In genomic region chr20:63853733-63854068, GRCh38 we compare ENCODE assay signal across 14 cellular contexts. TPM values are rescaled to one million over a fixed set of nuclear protein-coding genes. Genes with fewer than 3 reads are reported as not detected.
A peak's percentile ranks its signal among the peaks of the same experiment; 100 is the strongest.
DNase-seq lines count a peak whose midpoint lies in the region; ATAC-seq, FAIRE-seq and TF ChIP-seq lines count a peak whose summit lies in the region.
"Not testable (repeated sequence)": the region's sequence is repeated elsewhere in the genome, so short reads cannot be mapped to it uniquely, and the experiment has no call there.
"Had no signal": no experiment of that assay in that cellular context is flagged by ENCODE, and none has a peak within 500 bp of the region (broad histone marks: within the 10 kb centered on the region; RNA-seq: fewer than 3 reads in every experiment).

No MANE protein-coding gene starts in this region.

- not testable (repeated sequence) for FAIRE-seq in HepG2 (lab: Jason Lieb, UNC)

- POLR2A ChIA-PET in HepG2 (lab: Yijun Ruan, JAX) = interaction anchor here (0.6 to 3.7 kb wide), 6 partner anchors 10 to 199 kb away, joined by 3 to 59 read pairs (median 6); partner anchors contain the start of genes ARFRP1, TPD52L2 and ZGPAT

- not testable (repeated sequence) for TF ChIP-seq RAD21 in HepG2 (CRISPR knock-in tag; IDR thresholded peaks at IDR 0.05)

- not testable (repeated sequence) for TF ChIP-seq CTCF in HL-60 (IDR thresholded peaks at IDR 0.05; ENCODE audit: insufficient read depth, low read length); esophagus muscularis mucosa (IDR thresholded peaks at IDR 0.05); HepG2 (CRISPR knock-in tag; IDR thresholded peaks at IDR 0.05); transverse colon (IDR thresholded peaks at IDR 0.05)

- intact Hi-C loops in esophagus muscularis mucosa (cut with DNase I); HepG2 (cut with micrococcal nuclease; ENCODE audit: unreplicated experiment); transverse colon (cut with DNase I; ENCODE audit: low total_unique reads): not testable (repeated sequence)

- H3K27ac ChIP-seq in HL-60 (replicated peaks) = peak overlapping the region; percentile 54
- H3K27ac ChIP-seq in SJCRH30 = peak overlapping the region; percentile 37; the same call in 1 of the 2 replicates
- peak overlapping the region; percentile 62 to 77 (median 69) for H3K27ac ChIP-seq in esophagus muscularis mucosa (replicated peaks in 1 of 4)
- not testable (repeated sequence) for H3K27ac ChIP-seq in HepG2 (ENCODE audit: extremely low read length, insufficient read depth, low read length)
- peak overlapping the region; percentile 45 to 71 (median 54) for H3K27ac ChIP-seq in transverse colon

- H3K36me3 ChIP-seq in SJCRH30; esophagus muscularis mucosa; HepG2 (replicated peaks in 1 of 2; ENCODE audit: control insufficient read depth in 1 of 2, insufficient read depth in 2 of 2, low read length in 2 of 2); skeletal muscle satellite cell (ENCODE audit: insufficient read depth, low read length); transverse colon: not testable (repeated sequence)

- DNase-seq in HL-60 (ENCODE audit: low read depth in 1 of 2, low spot score in 1 of 2); SJCRH30; esophagus muscularis mucosa (ENCODE audit: extremely low spot score); HepG2 (ENCODE audit: low spot score); transverse colon: not testable (repeated sequence)

- TF ChIP-seq EP300 in esophagus muscularis mucosa (IDR thresholded peaks at IDR 0.05); HepG2 (IDR thresholded peaks at IDR 0.05; ENCODE audit: low read depth in 2 of 2, low read length in 2 of 2); HepG2 (CRISPR knock-in tag; IDR thresholded peaks at IDR 0.05; ENCODE audit: borderline replicate concordance); transverse colon (IDR thresholded peaks at IDR 0.05; ENCODE audit: low read depth): not testable (repeated sequence)

- BruUV-seq in HepG2 (replicated peaks; lab: Mats Ljungman, UMichigan) = not testable (repeated sequence)

- not testable (repeated sequence) for H3K4me3 ChIP-seq in HL-60 (replicated peaks; ENCODE audit: insufficient read depth, low read length); esophagus muscularis mucosa; skeletal muscle satellite cell (ENCODE audit: low read length); transverse colon
- H3K4me3 ChIP-seq in SJCRH30 = peak overlapping the region; percentile 48
- peak overlapping the region in 1 of 3 experiments; percentile 83; a peak in 2 of 6 replicates for H3K4me3 ChIP-seq in HepG2 (replicated peaks in 1 of 3; ENCODE audit: insufficient read depth in 1 of 3, low read depth in 2 of 3, low read length in 3 of 3)

- TF ChIP-seq POLR2A in esophagus muscularis mucosa (IDR thresholded peaks at IDR 0.05; ENCODE audit: low read depth); HepG2 (IDR thresholded peaks at IDR 0.05; ENCODE audit: insufficient read depth in 1 of 2, low read depth in 2 of 2, low read length in 2 of 2); transverse colon (IDR thresholded peaks at IDR 0.05): not testable (repeated sequence)

- H3K9ac ChIP-seq in HepG2 (ENCODE audit: insufficient read depth, low read depth, low read length) (peak overlapping the region; percentile 68; the same call in 1 of the 2 replicates), skeletal muscle satellite cell (ENCODE audit: low read depth, low read length) (peak overlapping the region; percentile 51)

- peak overlapping the region; percentile 93 for H3K4me2 ChIP-seq in HepG2 (ENCODE audit: low read depth, low read length)
- H3K4me2 ChIP-seq in skeletal muscle satellite cell (ENCODE audit: low read length) = not testable (repeated sequence)

- in situ Hi-C loops in HepG2 (cut with HindIII; ENCODE audit: extremely low pct_ligation_motif_present, low pct_unique_long_range_greater_than_20kb); transverse colon (cut with MboI; ENCODE audit: low pct_ligation_motif_present in 1 of 4, low pct_unique_long_range_greater_than_20kb in 1 of 4, low sequenced_read_pairs in 3 of 4): not testable (repeated sequence)

- H3K4me1 ChIP-seq in SJCRH30 (peaks cover 24% of the 10 kb centered on the region), esophagus muscularis mucosa (peaks cover 44 to 50% (median 48%) of the 10 kb centered on the region in 4 donors), HepG2 (ENCODE audit: insufficient read depth, low read length) (peaks cover 52% of the 10 kb centered on the region), skeletal muscle satellite cell (ENCODE audit: control insufficient read depth, insufficient read depth, low read length) (peaks cover 35% of the 10 kb centered on the region), transverse colon (peaks cover 18 to 38% (median 23%) of the 10 kb centered on the region in 4 donors)

- CTCF ChIA-PET in HepG2 (lab: Yijun Ruan, JAX; ENCODE audit: low intra/inter-chr PET ratio, low total read pairs) = not testable (repeated sequence)

- not testable (repeated sequence) for H2AFZ ChIP-seq in HepG2 (ENCODE audit: low read length)

- ATAC-seq in HepG2 = not testable (repeated sequence)

- H3K9me3 ChIP-seq in SJCRH30 (replicated peaks); esophagus muscularis mucosa; HepG2 (ENCODE audit: low read length); skeletal muscle satellite cell (replicated peaks; ENCODE audit: low read length); transverse colon: not testable (repeated sequence)

- not testable (repeated sequence) for H3K79me2 ChIP-seq in HepG2 (ENCODE audit: insufficient read depth, low read length)

- not testable (repeated sequence) for H4K20me1 ChIP-seq in HepG2 (ENCODE audit: insufficient read depth, low read length)

- 78% methylated on average over 4 of the region's 4 CpGs for WGBS in esophagus muscularis mucosa
- 73% methylated on average over 4 of the region's 4 CpGs for WGBS in HepG2 (ENCODE audit: low lambda C conversion rate)
- 40 to 64% methylated on average over 1 to 4 of the region's 4 CpGs for WGBS in transverse colon (ENCODE audit: low coverage in 1 of 2), 2 donors

- not testable (repeated sequence) for H3K27me3 ChIP-seq in HL-60 (ENCODE audit: insufficient read depth, poor library complexity, severe bottlenecking); SJCRH30; skeletal muscle satellite cell (ENCODE audit: control insufficient read depth, insufficient read depth, low read length)
- H3K27me3 ChIP-seq in esophagus muscularis mucosa (peaks cover 0 to 83% (median 21%) of the 10 kb centered on the region in 4 donors), HepG2 (ENCODE audit: control insufficient read depth in 1 of 2, insufficient read depth in 2 of 2, low read length in 2 of 2) (peaks cover 3 to 11% of the 10 kb centered on the region in 2 experiments; a peak in 4 of 5 replicates), transverse colon (peaks cover 62% of the 10 kb centered on the region)

RNA-seq across cellular contexts. Expression of gene ABHD16B, which starts 7.6 kb away (rescaled TPM):
- not detected in 2 replicates for total RNA-seq in SJCRH30 (2014; rRNA removed; shearing (Covaris generic))
- total RNA-seq in esophagus muscularis mucosa = not detected
- not detected in 2 replicates for total RNA-seq in HepG2 (2016; rRNA removed; fragmentation: Illumina TruSeq; extraction: Trizol)
- total RNA-seq in HepG2 (2016; cell fraction: cytosol; rRNA removed; fragmentation: Illumina TruSeq; extraction: Trizol; ENCODE audit: low read depth) = not detected in 2 replicates
- total RNA-seq in HepG2 (2016; cell fraction: insoluble cytoplasmic fraction; rRNA removed; fragmentation: Illumina TruSeq; extraction: Trizol) = not detected in 2 replicates
- not detected in 2 replicates for total RNA-seq in HepG2 (2016; cell fraction: membrane; rRNA removed; fragmentation: Illumina TruSeq; extraction: Trizol)
- not detected in 2 replicates for total RNA-seq in HepG2 (2016; cell fraction: nucleus; rRNA removed; fragmentation: Illumina TruSeq; extraction: Trizol)
- not detected in 2 replicates for polyA plus RNA-seq in HepG2 (2011; rRNA removed)
- polyA plus RNA-seq in HepG2 (2011; cell fraction: cytosol; rRNA removed) = not detected in 2 replicates
- polyA plus RNA-seq in HepG2 (2011; cell fraction: nucleus; rRNA removed) = not detected in 2 replicates
- not detected in 2 replicates for polyA plus RNA-seq in HepG2 (2012)
- not detected in 2 replicates for polyA plus RNA-seq in HepG2 (2016; cell fraction: cytosol; fragmentation: Illumina TruSeq; extraction: Trizol; ENCODE audit: low read depth)
- polyA plus RNA-seq in HepG2 (2016; cell fraction: insoluble cytoplasmic fraction; fragmentation: Illumina TruSeq; extraction: Trizol; ENCODE audit: low read depth) = not detected in 2 replicates
- polyA plus RNA-seq in HepG2 (2016; cell fraction: membrane; fragmentation: Illumina TruSeq; extraction: Trizol; ENCODE audit: low read depth) = not detected in 2 replicates
- polyA plus RNA-seq in HepG2 (2016; cell fraction: nucleus; fragmentation: Illumina TruSeq; extraction: Trizol; ENCODE audit: insufficient read depth, low read depth) = not detected in 2 replicates
- polyA minus RNA-seq in HepG2 (2011; rRNA and poly(A)+ RNA removed; ENCODE audit: low replicate concordance) = not detected in 2 replicates
- not detected in 2 replicates for polyA minus RNA-seq in HepG2 (2011; cell fraction: cytosol; rRNA and poly(A)+ RNA removed)
- not detected in 2 replicates for polyA minus RNA-seq in HepG2 (2011; cell fraction: nucleus; rRNA and poly(A)+ RNA removed)
- total RNA-seq in skeletal muscle satellite cell (2012; rRNA removed) = not detected in 2 replicates
- total RNA-seq in transverse colon = not detected
- total RNA-seq: body of pancreas; foreskin keratinocyte; liver; mucosa of gallbladder; neural crest cell; sciatic nerve; subcutaneous adipose tissue; T-helper 2 cell treated with Interferon-gamma antibody and Interleukin-4, amounts not matched to agents 100 ng/mL and 5 ng/mL, for 36 hours had no signal
- polyA plus RNA-seq: foreskin keratinocyte had no signal

RNA-seq across cellular contexts. Expression of gene TPD52L2, which starts 11.4 kb away (rescaled TPM):
- total RNA-seq in SJCRH30 (2014; rRNA removed; shearing (Covaris generic)) = 96.4 and 105 TPM in 2 replicates
- total RNA-seq in esophagus muscularis mucosa = 100 to 1,000 TPM; 110 to 162 (median 134) TPM
- 156 and 187 TPM in 2 replicates for total RNA-seq in HepG2 (2016; rRNA removed; fragmentation: Illumina TruSeq; extraction: Trizol)
- 17.3 and 18.9 TPM in 2 replicates for total RNA-seq in HepG2 (2016; cell fraction: cytosol; rRNA removed; fragmentation: Illumina TruSeq; extraction: Trizol; ENCODE audit: low read depth)
- 159 and 183 TPM in 2 replicates for total RNA-seq in HepG2 (2016; cell fraction: insoluble cytoplasmic fraction; rRNA removed; fragmentation: Illumina TruSeq; extraction: Trizol)
- total RNA-seq in HepG2 (2016; cell fraction: membrane; rRNA removed; fragmentation: Illumina TruSeq; extraction: Trizol) = 68.0 and 74.8 TPM in 2 replicates
- 80.6 and 85.7 TPM in 2 replicates for total RNA-seq in HepG2 (2016; cell fraction: nucleus; rRNA removed; fragmentation: Illumina TruSeq; extraction: Trizol)
- polyA plus RNA-seq in HepG2 (2011; rRNA removed) = 184 and 198 TPM in 2 replicates
- 197 and 204 TPM in 2 replicates for polyA plus RNA-seq in HepG2 (2011; cell fraction: cytosol; rRNA removed)
- 163 and 169 TPM in 2 replicates for polyA plus RNA-seq in HepG2 (2011; cell fraction: nucleus; rRNA removed)
- polyA plus RNA-seq in HepG2 (2012) = 96.3 and 115 TPM in 2 replicates
- 18.7 and 19.4 TPM in 2 replicates for polyA plus RNA-seq in HepG2 (2016; cell fraction: cytosol; fragmentation: Illumina TruSeq; extraction: Trizol; ENCODE audit: low read depth)
- 188 and 207 TPM in 2 replicates for polyA plus RNA-seq in HepG2 (2016; cell fraction: insoluble cytoplasmic fraction; fragmentation: Illumina TruSeq; extraction: Trizol; ENCODE audit: low read depth)
- 59.6 and 59.7 TPM in 2 replicates for polyA plus RNA-seq in HepG2 (2016; cell fraction: membrane; fragmentation: Illumina TruSeq; extraction: Trizol; ENCODE audit: low read depth)
- 162 and 173 TPM in 2 replicates for polyA plus RNA-seq in HepG2 (2016; cell fraction: nucleus; fragmentation: Illumina TruSeq; extraction: Trizol; ENCODE audit: insufficient read depth, low read depth)
- 128 and 150 TPM in 2 replicates for polyA minus RNA-seq in HepG2 (2011; rRNA and poly(A)+ RNA removed; ENCODE audit: low replicate concordance)
- 114 and 118 TPM in 2 replicates for polyA minus RNA-seq in HepG2 (2011; cell fraction: cytosol; rRNA and poly(A)+ RNA removed)
- polyA minus RNA-seq in HepG2 (2011; cell fraction: nucleus; rRNA and poly(A)+ RNA removed) = 47.3 and 56.6 TPM in 2 replicates
- 126 and 129 TPM in 2 replicates for total RNA-seq in skeletal muscle satellite cell (2012; rRNA removed)
- total RNA-seq in transverse colon = 10 to 100 TPM; 40.8 to 67.0 (median 62.6) TPM

RNA-seq across cellular contexts. Expression of gene ZBTB46, which starts 22.6 kb away (rescaled TPM):
- 4.0 and 5.0 TPM in 2 replicates for total RNA-seq in SJCRH30 (2014; rRNA removed; shearing (Covaris generic))
- 10 to 100 TPM in 3 of 4 donors, 1 to 10 TPM in 1; 9.6 to 22.8 (median 13.8) TPM for total RNA-seq in esophagus muscularis mucosa
- total RNA-seq in HepG2 (2016; rRNA removed; fragmentation: Illumina TruSeq; extraction: Trizol) = 10.9 and 13.5 TPM in 2 replicates
- 74.9 and 80.6 TPM in 2 replicates for total RNA-seq in HepG2 (2016; cell fraction: cytosol; rRNA removed; fragmentation: Illumina TruSeq; extraction: Trizol; ENCODE audit: low read depth)
- 10.9 and 15.4 TPM in 2 replicates for total RNA-seq in HepG2 (2016; cell fraction: insoluble cytoplasmic fraction; rRNA removed; fragmentation: Illumina TruSeq; extraction: Trizol)
- 51.8 and 55.2 TPM in 2 replicates for total RNA-seq in HepG2 (2016; cell fraction: membrane; rRNA removed; fragmentation: Illumina TruSeq; extraction: Trizol)
- total RNA-seq in HepG2 (2016; cell fraction: nucleus; rRNA removed; fragmentation: Illumina TruSeq; extraction: Trizol) = 8.7 and 9.2 TPM in 2 replicates
- polyA plus RNA-seq in HepG2 (2011; rRNA removed) = 1.6 and 2.7 TPM in 2 replicates
- 1.6 and 2.0 TPM in 2 replicates for polyA plus RNA-seq in HepG2 (2011; cell fraction: cytosol; rRNA removed)
- polyA plus RNA-seq in HepG2 (2011; cell fraction: nucleus; rRNA removed) = 7.2 and 7.6 TPM in 2 replicates
- polyA plus RNA-seq in HepG2 (2012) = 3.8 and 5.3 TPM in 2 replicates
- polyA plus RNA-seq in HepG2 (2016; cell fraction: cytosol; fragmentation: Illumina TruSeq; extraction: Trizol; ENCODE audit: low read depth) = 0.45 and 0.85 TPM in 2 replicates
- polyA plus RNA-seq in HepG2 (2016; cell fraction: insoluble cytoplasmic fraction; fragmentation: Illumina TruSeq; extraction: Trizol; ENCODE audit: low read depth) = 3.9 and 4.2 TPM in 2 replicates
- polyA plus RNA-seq in HepG2 (2016; cell fraction: membrane; fragmentation: Illumina TruSeq; extraction: Trizol; ENCODE audit: low read depth) = 1.4 and 1.5 TPM in 2 replicates
- 7.1 and 7.5 TPM in 2 replicates for polyA plus RNA-seq in HepG2 (2016; cell fraction: nucleus; fragmentation: Illumina TruSeq; extraction: Trizol; ENCODE audit: insufficient read depth, low read depth)
- 18.8 and 33.6 TPM in 2 replicates for polyA minus RNA-seq in HepG2 (2011; rRNA and poly(A)+ RNA removed; ENCODE audit: low replicate concordance)
- 8.3 and 9.0 TPM in 2 replicates for polyA minus RNA-seq in HepG2 (2011; cell fraction: cytosol; rRNA and poly(A)+ RNA removed)
- polyA minus RNA-seq in HepG2 (2011; cell fraction: nucleus; rRNA and poly(A)+ RNA removed) = 5.4 and 9.1 TPM in 2 replicates
- 1.0 and 1.3 TPM in 2 replicates for total RNA-seq in skeletal muscle satellite cell (2012; rRNA removed)
- total RNA-seq in transverse colon = 1 to 10 TPM; 2.3 to 6.0 (median 5.3) TPM

RNA-seq across cellular contexts. Expression of gene DNAJC5, which starts 41.2 kb away (rescaled TPM):
- total RNA-seq in SJCRH30 (2014; rRNA removed; shearing (Covaris generic)) = 79.6 and 81.1 TPM in 2 replicates
- total RNA-seq in esophagus muscularis mucosa (10 to 100 TPM; 39.5 to 64.9 (median 53.1) TPM), HepG2 (2016; rRNA removed; fragmentation: Illumina TruSeq; extraction: Trizol) (54.3 and 64.5 TPM in 2 replicates), transverse colon (10 to 100 TPM; 59.9 to 77.3 (median 71.4) TPM)
- total RNA-seq in HepG2 (2016; cell fraction: cytosol; rRNA removed; fragmentation: Illumina TruSeq; extraction: Trizol; ENCODE audit: low read depth) = 11.9 and 12.0 TPM in 2 replicates
- 48.4 and 65.4 TPM in 2 replicates for total RNA-seq in HepG2 (2016; cell fraction: insoluble cytoplasmic fraction; rRNA removed; fragmentation: Illumina TruSeq; extraction: Trizol)
- 20.9 and 21.3 TPM in 2 replicates for total RNA-seq in HepG2 (2016; cell fraction: membrane; rRNA removed; fragmentation: Illumina TruSeq; extraction: Trizol)
- total RNA-seq in HepG2 (2016; cell fraction: nucleus; rRNA removed; fragmentation: Illumina TruSeq; extraction: Trizol) = 36.9 and 44.3 TPM in 2 replicates
- polyA plus RNA-seq in HepG2 (2011; rRNA removed) = 42.8 and 51.8 TPM in 2 replicates
- polyA plus RNA-seq in HepG2 (2011; cell fraction: cytosol; rRNA removed) = 50.7 and 53.5 TPM in 2 replicates
- 53.1 and 56.7 TPM in 2 replicates for polyA plus RNA-seq in HepG2 (2011; cell fraction: nucleus; rRNA removed)
- 35.9 and 42.1 TPM in 2 replicates for polyA plus RNA-seq in HepG2 (2012)
- polyA plus RNA-seq in HepG2 (2016; cell fraction: cytosol; fragmentation: Illumina TruSeq; extraction: Trizol; ENCODE audit: low read depth) = 6.9 and 7.7 TPM in 2 replicates
- polyA plus RNA-seq in HepG2 (2016; cell fraction: insoluble cytoplasmic fraction; fragmentation: Illumina TruSeq; extraction: Trizol; ENCODE audit: low read depth) = 37.7 and 43.6 TPM in 2 replicates
- 11.5 and 11.7 TPM in 2 replicates for polyA plus RNA-seq in HepG2 (2016; cell fraction: membrane; fragmentation: Illumina TruSeq; extraction: Trizol; ENCODE audit: low read depth)
- polyA plus RNA-seq in HepG2 (2016; cell fraction: nucleus; fragmentation: Illumina TruSeq; extraction: Trizol; ENCODE audit: insufficient read depth, low read depth) = 52.1 and 53.7 TPM in 2 replicates
- polyA minus RNA-seq in HepG2 (2011; rRNA and poly(A)+ RNA removed; ENCODE audit: low replicate concordance) = 45.9 and 137 TPM in 2 replicates
- polyA minus RNA-seq in HepG2 (2011; cell fraction: cytosol; rRNA and poly(A)+ RNA removed) = 49.8 and 50.2 TPM in 2 replicates
- 27.8 and 28.3 TPM in 2 replicates for polyA minus RNA-seq in HepG2 (2011; cell fraction: nucleus; rRNA and poly(A)+ RNA removed)
- total RNA-seq in skeletal muscle satellite cell (2012; rRNA removed) = 47.7 and 48.9 TPM in 2 replicates
